ENCODE assay signal across 9 cellular contexts in the genomic region with DNA sequence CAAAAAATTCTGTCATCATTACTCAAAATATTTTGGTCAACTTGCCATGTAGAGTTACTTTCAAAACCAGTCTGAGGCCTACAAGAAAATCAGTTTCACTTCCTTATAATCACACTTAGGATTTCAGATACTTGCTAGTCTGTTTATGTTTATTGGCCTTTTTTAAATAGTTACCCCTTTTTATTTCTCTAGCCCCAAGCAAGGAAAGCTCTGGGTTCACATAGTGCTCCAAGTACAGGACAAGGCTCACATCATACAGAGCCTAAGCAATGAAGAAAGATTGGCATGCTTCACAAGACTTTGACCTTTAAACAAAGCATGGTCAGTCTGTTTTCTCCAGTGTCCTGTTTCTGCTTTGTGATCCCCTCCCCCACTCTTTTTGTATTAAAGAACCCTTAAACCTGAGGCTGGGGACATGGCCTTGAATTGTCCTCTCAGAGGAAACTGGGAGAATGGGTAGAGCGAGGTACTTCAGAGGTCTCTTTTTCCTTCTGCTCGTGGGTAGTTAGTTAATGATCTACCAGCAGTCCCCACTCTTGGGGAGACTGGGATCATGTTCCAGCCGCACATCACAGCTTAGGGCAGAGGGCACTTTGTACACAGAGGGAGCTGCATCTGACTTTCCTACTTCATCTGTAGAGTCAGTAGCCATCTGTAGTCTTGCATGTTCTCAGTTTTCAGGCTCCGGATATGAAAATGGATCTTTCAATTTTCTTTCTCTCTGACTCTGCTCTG. TPM values are rescaled to one million over a fixed set of nuclear protein-coding genes. Genes with fewer than 3 reads are reported as not detected.
A peak's percentile ranks its signal among the peaks of the same experiment; 100 is the strongest.
DNase-seq lines count a peak whose midpoint lies in the region; ATAC-seq, FAIRE-seq and TF ChIP-seq lines count a peak whose summit lies in the region.
"Had no signal": no experiment of that assay in that cellular context is flagged by ENCODE, and none has a peak within 500 bp of the region (broad histone marks: within the 10 kb centered on the region; RNA-seq: fewer than 3 reads in every experiment).

No MANE protein-coding gene starts in this region.

- H3K4me3 Mint-ChIP-seq in activated B cell treated with CpG ODN at 0.5 μM for 24 hours (peak overlapping the region; percentile 45), T-helper 17 cell (no peak overlapping the region)

- peak; percentile 72 for ATAC-seq in HG02981 (IDR thresholded peaks at IDR 0.05; ENCODE audit: unreplicated experiment)
- ATAC-seq in activated B cell treated with CpG ODN at 0.5 μM for 24 hours (ENCODE audit: low read depth): peak; percentile 72
- peak; percentile 88 to 96 (median 95) for ATAC-seq in pancreas
- ATAC-seq in T-helper 17 cell: no peak

- H3K36me3 Mint-ChIP-seq in activated B cell treated with CpG ODN at 0.5 μM for 24 hours (ENCODE audit: low read depth) (no peaks in the 10 kb centered on the region), T-helper 17 cell (ENCODE audit: low read depth) (no peaks in the 10 kb centered on the region)

- H3K9me3 Mint-ChIP-seq in activated B cell treated with CpG ODN at 0.5 μM for 24 hours: no peaks in the 10 kb centered on the region

- intact Hi-C loops in activated B cell treated with CpG ODN at 0.5 μM for 24 hours (cut with micrococcal nuclease) (loop anchor here (2.0 kb wide), 1 partner anchor 31 kb away; no protein-coding TSS in a partner anchor), pancreas (cut with DNase I) (no loop called here), sigmoid colon (cut with DNase I) (no loop called here)

- CTCF ChIA-PET in activated B cell treated with CpG ODN at 0.5 μM for 24 hours (lab: Charles Lee): interaction anchor here (1.2 to 2.9 kb wide), 4 partner anchors 31 to 47 kb away, joined by 3 to 13 read pairs (median 8); partner anchors contain the start of gene CEACAM1

- peaks cover 0 to 20% (median 17%) of the 10 kb centered on the region in 3 donors for H3K4me1 ChIP-seq in pancreas
- peaks cover 0 to 5% (median 0%) of the 10 kb centered on the region in 4 donors for H3K4me1 ChIP-seq in sigmoid colon

- in situ Hi-C loops in GM13976 (cut with MboI; ENCODE audit: low sequenced_read_pairs, unreplicated experiment): no loop called here

- H3K36me3 ChIP-seq in pancreas (no peaks in the 10 kb centered on the region), sigmoid colon (no peaks in the 10 kb centered on the region)

- WGBS in pancreas, 2 donors: 11 to 15% methylated on average over 4 of the region's 4 CpGs
- WGBS in sigmoid colon, 2 donors: 15 to 64% methylated on average over 4 of the region's 4 CpGs

- H3K27ac Mint-ChIP-seq in activated B cell treated with CpG ODN at 0.5 μM for 24 hours (peak overlapping the region; percentile 86), T-helper 17 cell (no peak overlapping the region)

- H3K9me3 ChIP-seq in pancreas (no peaks in the 10 kb centered on the region), T-helper 17 cell (ENCODE audit: control insufficient read depth, low read length, poor library complexity, severe bottlenecking) (no peaks in the 10 kb centered on the region), sigmoid colon (no peaks in the 10 kb centered on the region)

- DNase-seq in GM13976 (ENCODE audit: low spot score) (peak; percentile 47), activated B cell treated with CpG ODN at 0.5 μM for 24 hours (no peak), pancreas (peak in 3 of 6 donors; percentile 30 to 71 (median 39)), T-helper 17 cell (no peak), sigmoid colon (no peak), DMS114 treated with DMSO at 0.1 percent for 48 hours (lab: John Stamatoyannopoulos, UW; ENCODE audit: unreplicated experiment) (no peak), HUDEP-2 (lab: John Stamatoyannopoulos, UW; ENCODE audit: unreplicated experiment in 76 of 76) (no peak)
- DNase-seq: left cardiac atrium had no signal

- TF ChIP-seq POLR2A in sigmoid colon (IDR thresholded peaks at IDR 0.05): no peak

- H3K27me3 ChIP-seq in pancreas: no peaks in the 10 kb centered on the region
- H3K27me3 ChIP-seq in sigmoid colon: no peaks in the 10 kb centered on the region

- H3K4me3 ChIP-seq in pancreas: no peak overlapping the region
- no peak overlapping the region for H3K4me3 ChIP-seq in sigmoid colon

- H3K27me3 Mint-ChIP-seq in activated B cell treated with CpG ODN at 0.5 μM for 24 hours (no peaks in the 10 kb centered on the region), T-helper 17 cell (no peaks in the 10 kb centered on the region)

- no peak for TF ChIP-seq EP300 in sigmoid colon (IDR thresholded peaks at IDR 0.05)

- TF ChIP-seq CTCF in GM13976 (IDR thresholded peaks at IDR 0.05; ENCODE audit: borderline replicate concordance, control extremely low read depth, extremely low read depth, insufficient read depth, missing control alignments): no peak
- no peak for TF ChIP-seq CTCF in activated B cell treated with CpG ODN at 0.5 μM for 24 hours (IDR thresholded peaks at IDR 0.05)
- TF ChIP-seq CTCF in pancreas (IDR thresholded peaks at IDR 0.05): no peak
- TF ChIP-seq CTCF in sigmoid colon (IDR thresholded peaks at IDR 0.05): no peak

- POLR2A ChIA-PET in activated B cell treated with CpG ODN at 0.5 μM for 24 hours (lab: Charles Lee): interaction anchor here (0.8 to 1.4 kb wide), 2 partner anchors 31 to 32 kb away, joined by 3 read pairs; no protein-coding TSS in a partner anchor

- no peak for FAIRE-seq in pancreas (lab: Jason Lieb, UNC)

- H3K4me1 Mint-ChIP-seq in activated B cell treated with CpG ODN at 0.5 μM for 24 hours: peaks cover 32% of the 10 kb centered on the region
- H3K4me1 Mint-ChIP-seq in T-helper 17 cell: peaks cover 25% of the 10 kb centered on the region

- peak overlapping the region in 3 of 4 donors; percentile 23 to 75 (median 73) for H3K27ac ChIP-seq in pancreas
- peak overlapping the region in 1 of 4 donors; percentile 42 for H3K27ac ChIP-seq in sigmoid colon

RNA-seq across cellular contexts. Expression of gene CEACAM1, which starts 30.6 kb away (rescaled TPM):
- total RNA-seq in activated B cell treated with CpG ODN at 0.5 μM for 24 hours: 7.1 and 9.4 TPM in 2 replicates
- total RNA-seq in pancreas: 1 to 10 TPM; 1.3 to 7.0 (median 1.7) TPM
- polyA plus RNA-seq in pancreas: 1 to 10 TPM; 2.1 to 7.2 TPM
- 10 to 100 TPM in 1 of 2 donors, 1 to 10 TPM in 1; 5.6 to 10.0 TPM for total RNA-seq in T-helper 17 cell
- 1 to 10 TPM in 1 of 4 donors, under 1 TPM in 3; 0.55 to 2.4 (median 0.69) TPM for total RNA-seq in sigmoid colon
- polyA plus RNA-seq in sigmoid colon: 100 to 1,000 TPM in 2 of 3 donors, 10 to 100 TPM in 1; 51.1 to 444 (median 148) TPM

RNA-seq across cellular contexts. Expression of gene CXCL17, which starts 54.9 kb away (rescaled TPM):
- total RNA-seq in activated B cell treated with CpG ODN at 0.5 μM for 24 hours (not detected in 2 replicates), pancreas (10 to 100 TPM in 4 of 6 donors, 1 to 10 TPM in 2; 5.1 to 42.1 (median 11.8) TPM), T-helper 17 cell (not detected), sigmoid colon (not detected)
- polyA plus RNA-seq in pancreas (1 to 10 TPM; 4.3 to 4.7 TPM), sigmoid colon (1 to 10 TPM in 1 of 3 donors, under 1 TPM in 1, not detected in 1; 0.90 to 1.2 TPM)
- total RNA-seq: left cardiac atrium had no signal
